In the genomic region with DNA sequence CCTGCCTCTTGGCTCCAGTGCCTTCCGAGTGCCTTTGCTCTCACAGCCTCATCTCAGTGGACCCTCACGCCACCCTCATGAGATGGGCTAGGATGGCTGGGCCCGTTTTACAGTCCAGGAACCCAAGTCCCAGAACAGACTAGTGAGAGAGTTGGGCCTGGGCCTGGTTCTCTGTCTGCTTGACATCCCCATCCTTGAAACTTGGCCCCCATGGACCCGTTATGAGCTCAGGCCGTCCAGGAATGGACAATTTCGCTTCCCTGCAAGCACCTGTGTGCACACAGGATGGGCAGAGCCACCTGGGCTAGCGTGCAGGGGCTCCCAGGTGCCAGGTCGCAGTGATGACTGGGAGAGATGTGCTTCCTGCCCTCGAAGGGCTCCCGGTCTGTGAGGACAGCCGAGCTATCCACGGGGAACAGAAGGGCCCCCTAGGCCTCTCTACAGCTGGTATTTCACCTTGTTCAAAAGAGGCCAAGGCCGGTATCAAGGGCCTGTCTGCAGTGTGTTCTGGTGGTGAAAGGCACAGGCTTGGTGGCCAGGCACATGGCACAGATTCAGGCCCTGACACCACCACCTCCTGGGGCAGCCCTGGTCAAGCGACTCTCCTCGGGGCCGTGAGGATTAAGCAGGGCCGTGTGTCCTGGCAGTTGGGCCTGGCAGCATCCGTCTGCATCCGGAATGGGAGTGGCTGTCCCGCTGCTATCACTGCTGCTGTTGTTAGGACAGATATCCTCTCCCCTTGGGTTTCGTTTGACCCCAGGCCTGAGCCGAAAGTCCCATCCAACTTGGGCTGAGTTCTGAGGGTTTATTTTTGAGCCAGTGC, we compare ENCODE assay signal across 13 cellular contexts. TPM values are rescaled to one million over a fixed set of nuclear protein-coding genes. Genes with fewer than 3 reads are reported as not detected.
DNase-seq lines count a peak whose midpoint lies in the region; ATAC-seq and TF ChIP-seq lines count a peak whose summit lies in the region.
"Had no signal": no experiment of that assay in that cellular context is flagged by ENCODE, and none has a peak within 500 bp of the region (broad histone marks: within the 10 kb centered on the region; RNA-seq: fewer than 3 reads in every experiment).

No MANE protein-coding gene starts in this region.

- no peak for TF ChIP-seq RAD21 in liver (IDR thresholded peaks at IDR 0.05)

- intact Hi-C loops in PC-3 (cut with micrococcal nuclease) = loop anchor here (10.0 kb wide), 1 partner anchor 51 kb away; no protein-coding TSS in a partner anchor
- intact Hi-C loops in dorsolateral prefrontal cortex (cut with DNase I) = no loop called here

- WGBS in liver = 85% methylated on average over 22 of the region's 22 CpGs

- H3K4me1 ChIP-seq in PC-3 (ENCODE audit: insufficient read depth, low read length) (peaks cover 22% of the 10 kb centered on the region), liver (ENCODE audit: control insufficient read depth in 4 of 4, insufficient read depth in 4 of 4, low read length in 3 of 4) (peaks cover 11 to 61% (median 44%) of the 10 kb centered on the region in 4 donors), subcutaneous abdominal adipose tissue (ENCODE audit: control insufficient read depth in 5 of 5, insufficient read depth in 5 of 5, low read length in 5 of 5) (peaks cover 8 to 73% (median 60%) of the 10 kb centered on the region in 5 donors)
- H3K4me1 ChIP-seq: HAP-1 had no signal

- TF ChIP-seq CTCF in PC-3 (conservative IDR thresholded peaks at IDR 0.05; ENCODE audit: low read depth, low read length) (no peak), dorsolateral prefrontal cortex (IDR thresholded peaks at IDR 0.05 in 54 of 56, conservative IDR thresholded peaks at IDR 0.05 in 2 of 56; ENCODE audit: low read depth in 1 of 56, partially characterized antibody in 56 of 56) (no peak), liver (IDR thresholded peaks at IDR 0.05; ENCODE audit: low read depth, low read length, missing input control) (no peak)

- no peak overlapping the region for H2AFZ ChIP-seq in PC-3 (ENCODE audit: low read length)

- CTCF ChIA-PET in PC-3 (lab: Charles Lee) = no interaction called here

- peaks cover 3% of the 10 kb centered on the region for H3F3A ChIP-seq in PC-3 (ENCODE audit: low read length, unreplicated experiment)

- H4K20me1 ChIP-seq in PC-3 (ENCODE audit: low read length) = no peaks in the 10 kb centered on the region

- DNase-seq in PC-3 (no peak), dorsolateral prefrontal cortex (no peak), NCI-H345 treated with DMSO at 0.1 percent for 48 hours (lab: John Stamatoyannopoulos, UW; ENCODE audit: unreplicated experiment) (no peak), NCI-H2171 (lab: John Stamatoyannopoulos, UW) (no peak)
- DNase-seq in activated effector memory CD4-positive, alpha-beta T cell treated with Interleukin-2 at 50 U/mL for 16 hours = no peak
- DNase-seq: activated CD4-positive, alpha-beta T cell treated with anti-CD3 and anti-CD28 coated beads, Interleukin-2, amount 50 U/mL, for 4 hours; C1 segment of cervical spinal cord; MV-4-11 had no signal

- H3K9ac ChIP-seq in PC-3 (ENCODE audit: low read length) (no peak overlapping the region), liver (ENCODE audit: low read depth in 1 of 2, low read length in 2 of 2) (no peak overlapping the region), subcutaneous abdominal adipose tissue (ENCODE audit: low read length in 5 of 5) (peak overlapping the region in 1 of 5 donors; percentile 14)

- ATAC-seq in PC-3 (no peak), GM19467 (IDR thresholded peaks at IDR 0.05; ENCODE audit: unreplicated experiment) (no peak)
- ATAC-seq: natural killer cell treated with Interleukin-12 subunit alpha and Interleukin-12 subunit beta and Interleukin-15 and Interleukin-18, amount 100 ng/mL, for 72 hours had no signal

- no peaks in the 10 kb centered on the region for H3K9me2 ChIP-seq in PC-3 (replicated peaks; ENCODE audit: low read length)

- no TSS peak for BruUV-seq in PC-3 (replicated peaks; lab: Mats Ljungman, UMichigan)

- no peak overlapping the region for H3K4me2 ChIP-seq in PC-3 (ENCODE audit: low read length)

- peaks cover 58% of the 10 kb centered on the region for H3K79me2 ChIP-seq in PC-3 (ENCODE audit: low read length)

- H3K27ac ChIP-seq in PC-3 (ENCODE audit: low read length) = peak overlapping the region; percentile 81; the same call in 1 of the 2 replicates
- H3K27ac ChIP-seq in dorsolateral prefrontal cortex = peak overlapping the region in 56 of 59 donors; percentile 13 to 99 (median 90)
- no peak overlapping the region for H3K27ac ChIP-seq in liver (ENCODE audit: low read depth in 1 of 2, low read length in 2 of 2)
- peak overlapping the region; percentile 30 for H3K27ac ChIP-seq in subcutaneous abdominal adipose tissue (ENCODE audit: low read depth, low read length)

- H3K9me3 ChIP-seq in PC-3 (ENCODE audit: low read length) (no peaks in the 10 kb centered on the region), liver (ENCODE audit: control insufficient read depth in 4 of 4, low read length in 3 of 4) (no peaks in the 10 kb centered on the region), subcutaneous abdominal adipose tissue (ENCODE audit: control insufficient read depth in 5 of 5, low read length in 5 of 5) (no peaks in the 10 kb centered on the region)
- H3K9me3 ChIP-seq: HAP-1 had no signal

- H3K4me3 ChIP-seq in PC-3 (ENCODE audit: low read length) (no peak overlapping the region), dorsolateral prefrontal cortex (no peak overlapping the region), liver (ENCODE audit: low read depth in 1 of 3, low read length in 3 of 3) (no peak overlapping the region), subcutaneous abdominal adipose tissue (ENCODE audit: low read depth in 1 of 5, low read length in 5 of 5) (no peak overlapping the region)
- H3K4me3 ChIP-seq: HAP-1 had no signal

- no peaks in the 10 kb centered on the region for H3K27me3 ChIP-seq in PC-3 (ENCODE audit: low read length)
- no peaks in the 10 kb centered on the region for H3K27me3 ChIP-seq in dorsolateral prefrontal cortex
- no peaks in the 10 kb centered on the region for H3K27me3 ChIP-seq in liver (ENCODE audit: control insufficient read depth in 4 of 4, insufficient read depth in 4 of 4, low read length in 3 of 4)
- H3K27me3 ChIP-seq in subcutaneous abdominal adipose tissue (ENCODE audit: control insufficient read depth in 5 of 5, insufficient read depth in 4 of 5, low read length in 5 of 5) = no peaks in the 10 kb centered on the region

- POLR2A ChIA-PET in PC-3 (lab: Charles Lee; ENCODE audit: unreplicated experiment) = no interaction called here

- H3K36me3 ChIP-seq in PC-3 (ENCODE audit: low read depth, low read length) = peaks cover 84% of the 10 kb centered on the region
- peaks cover 20 to 54% (median 31%) of the 10 kb centered on the region in 4 donors for H3K36me3 ChIP-seq in liver (ENCODE audit: control insufficient read depth in 4 of 4, insufficient read depth in 3 of 4, low read depth in 1 of 4, low read length in 3 of 4)
- H3K36me3 ChIP-seq in subcutaneous abdominal adipose tissue (ENCODE audit: control insufficient read depth in 5 of 5, insufficient read depth in 5 of 5, low read length in 5 of 5) = peaks cover 0 to 99% (median 97%) of the 10 kb centered on the region in 5 donors

TF ChIP-seq in liver, 16 proteins besides CTCF, POLR2A, EP300 and RAD21:
- peak; percentile 52 for TF ChIP-seq NR2F2 (IDR thresholded peaks at IDR 0.05)
- no peak for TF ChIP-seq YY1 (IDR thresholded peaks at IDR 0.05)
- no peak for TF ChIP-seq FOXA2 (IDR thresholded peaks at IDR 0.05)
- no peak for TF ChIP-seq JUND (IDR thresholded peaks at IDR 0.05)
- TF ChIP-seq HNF4A (conservative IDR thresholded peaks at IDR 0.05) = no peak
- TF ChIP-seq, protein P1, sequence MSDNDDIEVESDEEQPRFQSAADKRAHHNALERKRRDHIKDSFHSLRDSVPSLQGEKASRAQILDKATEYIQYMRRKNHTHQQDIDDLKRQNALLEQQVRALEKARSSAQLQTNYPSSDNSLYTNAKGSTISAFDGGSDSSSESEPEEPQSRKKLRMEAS (IDR thresholded peaks at IDR 0.05) = no peak

RNA-seq across cellular contexts. Expression of a gene that starts 38.9 kb away (rescaled TPM):
- total RNA-seq in PC-3 (2014; rRNA removed) (3.8 and 5.5 TPM in 2 replicates), dorsolateral prefrontal cortex (1 to 10 TPM in 55 of 120 experiments, under 1 TPM in 32, not detected in 33; 0.19 to 3.0 (median 1.2) TPM), liver (10 to 100 TPM in 1 of 2 donors, 1 to 10 TPM in 1; 5.3 to 28.7 TPM)
- 10 to 100 TPM in 1 of 2 donors, 1 to 10 TPM in 1; 3.8 to 12.3 TPM for polyA plus RNA-seq in liver

RNA-seq across cellular contexts. Expression of a gene that starts 58.0 kb away (rescaled TPM):
- total RNA-seq in PC-3 (2014; rRNA removed) (382 and 397 TPM in 2 replicates), dorsolateral prefrontal cortex (100 to 1,000 TPM; 271 to 539 (median 377) TPM), liver (100 to 1,000 TPM in 1 of 2 donors, 10 to 100 TPM in 1; 93.9 to 164 TPM)
- 100 to 1,000 TPM in 1 of 2 donors, 10 to 100 TPM in 1; 35.4 to 104 TPM for polyA plus RNA-seq in liver

Comparison
In these comparisons a context has a peak if more than half of its experiments do, and no peak if none do; other contexts are left out.
1. H3K27ac ChIP-seq: peak in PC-3 (single experiment), dorsolateral prefrontal cortex (56 of 59) and subcutaneous abdominal adipose tissue (single experiment); none in liver (0 of 2).